ENCODE assay signal across 9 cellular contexts in genomic region chr9:78707481-78707977, GRCh38.
DNase-seq lines count a peak whose midpoint lies in the region; ATAC-seq and TF ChIP-seq lines count a peak whose summit lies in the region.
"Had no signal": no experiment of that assay in that cellular context is flagged by ENCODE, and none has a peak within 500 bp of the region (broad histone marks: within the 10 kb centered on the region; RNA-seq: fewer than 3 reads in every experiment).

No MANE protein-coding gene starts in this region.

- H3K9me3 Mint-ChIP-seq in CD14-positive monocyte = peaks cover 0 to 6% (median 5%) of the 10 kb centered on the region in 7 donors
- H3K9me3 Mint-ChIP-seq in activated CD4-positive, alpha-beta T cell treated with anti-CD3 and anti-CD28 coated beads for 36 hours (ENCODE audit: low read depth) = peaks cover 1% of the 10 kb centered on the region
- no peaks in the 10 kb centered on the region for H3K9me3 Mint-ChIP-seq in activated naive CD4-positive, alpha-beta T cell treated with anti-CD3 and anti-CD28 coated beads, Interleukin-2, amount 10 ng/mL, durations not matched to agents 7 days and 5 days

- ATAC-seq in GM21515 (IDR thresholded peaks at IDR 0.05; ENCODE audit: unreplicated experiment) (peak; percentile 90), HG03521 (IDR thresholded peaks at IDR 0.05; ENCODE audit: unreplicated experiment) (peak; percentile 80)
- ATAC-seq in activated CD4-positive, alpha-beta T cell treated with anti-CD3 and anti-CD28 coated beads for 36 hours = no peak

- intact Hi-C loops in CD14-positive monocyte (cut with micrococcal nuclease) = no loop called here
- intact Hi-C loops in activated CD4-positive, alpha-beta T cell treated with anti-CD3 and anti-CD28 coated beads for 36 hours (cut with DNase I, micrococcal nuclease) = loop anchor here in 1 of 2 experiments (10.0 kb wide), 1 partner anchor 273 kb away; no protein-coding TSS in a partner anchor

- peak overlapping the region in 1 of 2 donors; percentile 80 for H3K4me3 Mint-ChIP-seq in CD14-positive monocyte
- no peak overlapping the region for H3K4me3 Mint-ChIP-seq in activated CD4-positive, alpha-beta T cell treated with anti-CD3 and anti-CD28 coated beads for 36 hours
- H3K4me3 Mint-ChIP-seq in activated naive CD4-positive, alpha-beta T cell treated with anti-CD3 and anti-CD28 coated beads, Interleukin-2, amount 10 ng/mL, durations not matched to agents 7 days and 5 days = no peak overlapping the region

- no peak for TF ChIP-seq CTCF in CD14-positive monocyte (IDR thresholded peaks at IDR 0.05)

- peaks cover 0 to 3% (median 0%) of the 10 kb centered on the region in 3 donors for H3K27me3 Mint-ChIP-seq in CD14-positive monocyte (ENCODE audit: low read depth in 3 of 3)
- H3K27me3 Mint-ChIP-seq in activated CD4-positive, alpha-beta T cell treated with anti-CD3 and anti-CD28 coated beads for 36 hours = peaks cover 3% of the 10 kb centered on the region
- no peaks in the 10 kb centered on the region for H3K27me3 Mint-ChIP-seq in activated naive CD4-positive, alpha-beta T cell treated with anti-CD3 and anti-CD28 coated beads, Interleukin-2, amount 10 ng/mL, durations not matched to agents 7 days and 5 days

- DNase-seq in CD14-positive monocyte (ENCODE audit: low spot score) (no peak), cerebellar cortex (ENCODE audit: low spot score) (peak; percentile 17), substantia nigra (lab: John Stamatoyannopoulos, UW) (no peak), AG08396 (ENCODE audit: low spot score) (no peak)
- no peak for DNase-seq in activated CD4-positive, alpha-beta T cell treated with anti-CD3 and anti-CD28 coated beads for 36 hours
- DNase-seq in activated naive CD4-positive, alpha-beta T cell treated with anti-CD3 and anti-CD28 coated beads, Interleukin-2, amount 10 ng/mL, durations not matched to agents 7 days and 5 days = no peak
- DNase-seq: stimulated activated CD4-positive, alpha-beta T cell treated with anti-CD3 and anti-CD28 coated beads, Interleukin-4, amount 100 ng/mL, for 4 hours had no signal

- CTCF ChIA-PET in activated CD4-positive, alpha-beta T cell treated with anti-CD3 and anti-CD28 coated beads for 36 hours (lab: Charles Lee) = interaction anchor here (1.0 kb wide), 1 partner anchor 53 kb away, joined by 4 read pairs; no protein-coding TSS in a partner anchor
- CTCF ChIA-PET in activated naive CD4-positive, alpha-beta T cell treated with anti-CD3 and anti-CD28 coated beads, Interleukin-2, amount 10 ng/mL, durations not matched to agents 7 days and 5 days (lab: Charles Lee) = no interaction called here

- H3K27ac Mint-ChIP-seq in CD14-positive monocyte = peak overlapping the region in 5 of 7 donors; percentile 9 to 79 (median 54)
- no peak overlapping the region for H3K27ac Mint-ChIP-seq in activated CD4-positive, alpha-beta T cell treated with anti-CD3 and anti-CD28 coated beads for 36 hours
- H3K27ac Mint-ChIP-seq in activated naive CD4-positive, alpha-beta T cell treated with anti-CD3 and anti-CD28 coated beads, Interleukin-2, amount 10 ng/mL, durations not matched to agents 7 days and 5 days = no peak overlapping the region

- H3K27ac ChIP-seq in substantia nigra (ENCODE audit: low read depth, low read length, poor library complexity, severe bottlenecking) = no peak overlapping the region

- POLR2A ChIA-PET in activated CD4-positive, alpha-beta T cell treated with anti-CD3 and anti-CD28 coated beads for 36 hours (lab: Charles Lee) = no interaction called here

- no peaks in the 10 kb centered on the region for H3K36me3 Mint-ChIP-seq in CD14-positive monocyte
- no peaks in the 10 kb centered on the region for H3K36me3 Mint-ChIP-seq in activated CD4-positive, alpha-beta T cell treated with anti-CD3 and anti-CD28 coated beads for 36 hours (ENCODE audit: low read depth)
- no peaks in the 10 kb centered on the region for H3K36me3 Mint-ChIP-seq in activated naive CD4-positive, alpha-beta T cell treated with anti-CD3 and anti-CD28 coated beads, Interleukin-2, amount 10 ng/mL, durations not matched to agents 7 days and 5 days

- H3K4me1 Mint-ChIP-seq in CD14-positive monocyte = peaks cover 22% of the 10 kb centered on the region
- H3K4me1 Mint-ChIP-seq in activated CD4-positive, alpha-beta T cell treated with anti-CD3 and anti-CD28 coated beads for 36 hours = no peaks in the 10 kb centered on the region
- H3K4me1 Mint-ChIP-seq in activated naive CD4-positive, alpha-beta T cell treated with anti-CD3 and anti-CD28 coated beads, Interleukin-2, amount 10 ng/mL, durations not matched to agents 7 days and 5 days = no peaks in the 10 kb centered on the region

Comparison
In these comparisons a context has a peak if more than half of its experiments do, and no peak if none do; other contexts are left out.
1. H3K27ac Mint-ChIP-seq: peak in CD14-positive monocyte (5 of 7); none in activated CD4-positive, alpha-beta T cell treated with anti-CD3 and anti-CD28 coated beads for 36 hours (single experiment) and activated naive CD4-positive, alpha-beta T cell treated with anti-CD3 and anti-CD28 coated beads, Interleukin-2, amount 10 ng/mL, durations not matched to agents 7 days and 5 days (single experiment).